ENCODE assay signal across 18 cellular contexts in genomic region chr6:88728756-88729155, GRCh38.
"Had no signal": no experiment of that assay in that cellular context is flagged by ENCODE, and none has a peak within 500 bp of the region (broad histone marks: within the 10 kb centered on the region; RNA-seq: fewer than 3 reads in every experiment).

No MANE protein-coding gene starts in this region.

- DNase-seq: activated CD4-positive, alpha-beta T cell treated with anti-CD3 and anti-CD28 coated beads for 1 hour; activated CD4-positive, alpha-beta T cell treated with anti-CD3 and anti-CD28 coated beads, Interleukin-2, amount 50 U/mL, for 4 hours; activated CD8-positive, alpha-beta memory T cell treated with anti-CD3 and anti-CD28 coated beads for 24 hours; activated CD8-positive, alpha-beta memory T cell treated with anti-CD3 and anti-CD28 coated beads, Interleukin-2, amount 50 U/mL, for 4 hours; activated T-cell treated with anti-CD3 and anti-CD28 coated beads, Interleukin-2, amount 50 U/mL, for 24 hours; central memory CD4-positive, alpha-beta T cell; dorsolateral prefrontal cortex; heart left ventricle; left ventricle myocardium superior; mammary epithelial cell; nucleus accumbens; right lobe of liver; stimulated activated CD4-positive, alpha-beta T cell treated with anti-CD3 and anti-CD28 coated beads, Interleukin-1b, Interleukin-23, amount 100 ng/mL, for 48 hours; stimulated activated naive CD8-positive, alpha-beta T cell treated with anti-CD3 and anti-CD28 coated beads, Interleukin-15, amount 100 ng/mL, for 72 hours; tibial artery; WERI-Rb-1 had no signal

- H3K4me3 ChIP-seq: dorsolateral prefrontal cortex, heart left ventricle, right lobe of liver, skin epidermis, tibial artery had no signal

- H3K4me1 ChIP-seq: right lobe of liver had no signal

- H3K27me3 ChIP-seq: dorsolateral prefrontal cortex, heart left ventricle, right lobe of liver, tibial artery had no signal

- H3K36me3 ChIP-seq: heart left ventricle, right lobe of liver, tibial artery, WERI-Rb-1 had no signal

- FAIRE-seq: colon had no signal

- H3K9me3 ChIP-seq: right lobe of liver, tibial artery had no signal

- H3K27ac ChIP-seq: dorsolateral prefrontal cortex, heart left ventricle, right lobe of liver, skin epidermis, tibial artery, WERI-Rb-1 had no signal
